11 cellular contexts compared by ENCODE assay signal in genomic region chr1:226526801-226527595, GRCh38. TPM values are rescaled to one million over a fixed set of nuclear protein-coding genes. Genes with fewer than 3 reads are reported as not detected.
DNase-seq lines count a peak whose midpoint lies in the region; TF ChIP-seq lines count a peak whose summit lies in the region.
"Had no signal": no experiment of that assay in that cellular context is flagged by ENCODE, and none has a peak within 500 bp of the region (broad histone marks: within the 10 kb centered on the region; RNA-seq: fewer than 3 reads in every experiment).

No MANE protein-coding gene starts in this region.

- H3K36me3 ChIP-seq in stomach: no peaks in the 10 kb centered on the region

- peak overlapping the region; percentile 60; the same call in 1 of the 2 replicates for H3K14ac ChIP-seq in H9 (ENCODE audit: insufficient read depth, low read length)

- H3K9me3 ChIP-seq in H9 (ENCODE audit: control insufficient read depth, low read depth, low read length) (no peaks in the 10 kb centered on the region), stomach (no peaks in the 10 kb centered on the region)

- H2BK12ac ChIP-seq in H9 (ENCODE audit: insufficient read length, low read depth, low read length): no peak overlapping the region

- no peak overlapping the region for H3K9ac ChIP-seq in H9 (ENCODE audit: extremely low read depth, insufficient read length, low read length)

- TF ChIP-seq POLR2A in stomach (IDR thresholded peaks at IDR 0.05): no peak

- H3K27me3 ChIP-seq in H9 (ENCODE audit: insufficient read depth, low read length) (no peaks in the 10 kb centered on the region), stomach (no peaks in the 10 kb centered on the region)
- H3K27me3 ChIP-seq: dorsolateral prefrontal cortex had no signal

- no peak overlapping the region for H3K23ac ChIP-seq in H9 (ENCODE audit: insufficient read length, low read depth, low read length)

- no peak overlapping the region for H4K91ac ChIP-seq in H9 (ENCODE audit: insufficient read length, low read depth, low read length)

- H2BK5ac ChIP-seq in H9 (ENCODE audit: insufficient read length, low read length): no peak overlapping the region

- TF ChIP-seq CTCF in H9 (conservative IDR thresholded peaks at IDR 0.05) (no peak), stomach (IDR thresholded peaks at IDR 0.05) (no peak)

- no peaks in the 10 kb centered on the region; a peak in 1 of 7 replicates for H3K36me3 Mint-ChIP-seq in H9 (ENCODE audit: insufficient read depth in 1 of 3, low read depth in 3 of 3)

- no peak overlapping the region for H2BK15ac ChIP-seq in H9 (ENCODE audit: low read depth, low read length)

- H3T11ph ChIP-seq in H9 (ENCODE audit: low read length): no peak overlapping the region

- H3K18ac ChIP-seq in H9 (ENCODE audit: insufficient read length, low read depth, low read length): peak overlapping the region; percentile 69

- no peak overlapping the region for H2AFZ ChIP-seq in H9 (ENCODE audit: low read length)

- H4K8ac ChIP-seq in H9 (replicated peaks; ENCODE audit: insufficient read length, low read depth, low read length): no peak overlapping the region

- no peaks in the 10 kb centered on the region for H4K20me1 ChIP-seq in H9 (ENCODE audit: control insufficient read depth, insufficient read depth, insufficient read length)

- H4K5ac ChIP-seq in H9 (ENCODE audit: insufficient read length, low read depth, low read length): no peak overlapping the region

- H3K23me2 ChIP-seq in H9 (ENCODE audit: insufficient read length, low read depth, low read length, poor library complexity, severe bottlenecking): no peaks in the 10 kb centered on the region

- no peak overlapping the region for H3K4me3 Mint-ChIP-seq in H9

- H3K4me1 Mint-ChIP-seq in H9: peaks cover 6 to 13% of the 10 kb centered on the region in 2 experiments; a peak in 3 of 4 replicates

- no peak overlapping the region for H3K4ac ChIP-seq in H9 (ENCODE audit: low read depth, low read length)

- H3K27ac ChIP-seq in H9 (ENCODE audit: insufficient read length, low read depth, low read length) (no peak overlapping the region), stomach (peak overlapping the region in 3 of 5 donors; percentile 48 to 58 (median 52))
- H3K27ac ChIP-seq: dorsolateral prefrontal cortex had no signal

- DNase-seq in H9 (peak; percentile 85), SK-N-DZ (ENCODE audit: low spot score) (peak; percentile 27), cardiac septum (ENCODE audit: low spot score) (peak; percentile 69), stomach (peak; percentile 53), amygdala (lab: John Stamatoyannopoulos, UW) (no peak), NCI-H2107 (lab: John Stamatoyannopoulos, UW) (no peak), C1 segment of cervical spinal cord (lab: John Stamatoyannopoulos, UW) (no peak)
- no peak for DNase-seq in activated CD4-positive, CD25-positive, alpha-beta regulatory T cell (lab: John Stamatoyannopoulos, UW)
- DNase-seq: activated CD4-positive, alpha-beta T cell treated with anti-CD3 and anti-CD28 coated beads, Interleukin-2, amount 50 U/mL, for 1 hour; dorsolateral prefrontal cortex had no signal

- no peaks in the 10 kb centered on the region for H3K79me1 ChIP-seq in H9 (ENCODE audit: insufficient read depth, low read depth, low read length, poor library complexity, severe bottlenecking)

- WGBS in H9 (ENCODE audit: extremely low coverage, insufficient read length, low lambda C conversion rate): no CpG with 5 or more reads among the region's 21 CpGs
- 68 to 74% (median 71%) methylated on average over 21 of the region's 21 CpGs for WGBS in stomach, 5 donors

- H2BK120ac ChIP-seq in H9 (ENCODE audit: low read depth, low read length, poor library complexity, severe bottlenecking): no peak overlapping the region

- intact Hi-C loops in cardiac septum (cut with DNase I): no loop called here
- intact Hi-C loops in stomach (cut with DNase I; ENCODE audit: low total_unique reads): no loop called here

- H3K4me1 ChIP-seq in H9 (ENCODE audit: insufficient read depth, low read length) (no peaks in the 10 kb centered on the region), stomach (peaks cover 3 to 11% (median 8%) of the 10 kb centered on the region in 4 donors)

- no peak overlapping the region for H2BK20ac ChIP-seq in H9 (ENCODE audit: low read depth, low read length, poor library complexity, severe bottlenecking)

- H3K4me2 ChIP-seq in H9 (ENCODE audit: insufficient read depth, insufficient read length, low read length): no peak overlapping the region

- H2AK5ac ChIP-seq in H9 (ENCODE audit: insufficient read length, low read length): no peak overlapping the region

- peaks cover 51% of the 10 kb centered on the region for H3K27me3 Mint-ChIP-seq in H9 (ENCODE audit: low read depth)

- H3K9me3 Mint-ChIP-seq in H9: no peaks in the 10 kb centered on the region

- peak overlapping the region in 3 of 4 donors; percentile 2 to 27 (median 5) for H3K4me3 ChIP-seq in stomach
- H3K4me3 ChIP-seq: dorsolateral prefrontal cortex had no signal

- H3K79me2 ChIP-seq in H9 (ENCODE audit: insufficient read depth, low read length): no peaks in the 10 kb centered on the region

- 0 out of 7 replicates have a peak overlapping the region, but pooled peaks of 1 of the 3 experiments have one; percentile 21 for H3K27ac Mint-ChIP-seq in H9

- H3K56ac ChIP-seq in H9 (ENCODE audit: insufficient read length, low read depth, low read length): no peak overlapping the region

- TF ChIP-seq EP300 in stomach (IDR thresholded peaks at IDR 0.05): no peak

RNA-seq across cellular contexts. Expression of gene STUM, which starts 21.6 kb away (rescaled TPM):
- 0.09 and 0.11 TPM in 2 replicates for total RNA-seq in H9 (2021)
- polyA plus RNA-seq in SK-N-DZ (2014; cell fraction: cytosol; rRNA removed): not detected in 2 replicates
- polyA plus RNA-seq in SK-N-DZ (2014; cell fraction: nucleus; rRNA removed): 0.05 TPM in 1 of 2 replicates, not detected in the other
- total RNA-seq in cardiac septum: 0.78 TPM
- 1 to 10 TPM in 3 of 5 donors, under 1 TPM in 2; under 0.01 to 2.8 (median 1.8) TPM for total RNA-seq in stomach
- 1 to 10 TPM in 2 of 3 donors, under 1 TPM in 1; 0.56 to 2.0 (median 1.2) TPM for polyA plus RNA-seq in stomach
- total RNA-seq: mononuclear cell had no signal

Comparison
In these comparisons a context has a peak if more than half of its experiments do, and no peak if none do; other contexts are left out.
1. DNase-seq: peak in H9 (single experiment), SK-N-DZ (single experiment), cardiac septum (single experiment) and stomach (single experiment); none in amygdala (0 of 56), NCI-H2107 (single experiment), activated CD4-positive, CD25-positive, alpha-beta regulatory T cell (0 of 4) and C1 segment of cervical spinal cord (0 of 14).